1 cellular context compared by ENCODE assay signal in the genomic region with DNA sequence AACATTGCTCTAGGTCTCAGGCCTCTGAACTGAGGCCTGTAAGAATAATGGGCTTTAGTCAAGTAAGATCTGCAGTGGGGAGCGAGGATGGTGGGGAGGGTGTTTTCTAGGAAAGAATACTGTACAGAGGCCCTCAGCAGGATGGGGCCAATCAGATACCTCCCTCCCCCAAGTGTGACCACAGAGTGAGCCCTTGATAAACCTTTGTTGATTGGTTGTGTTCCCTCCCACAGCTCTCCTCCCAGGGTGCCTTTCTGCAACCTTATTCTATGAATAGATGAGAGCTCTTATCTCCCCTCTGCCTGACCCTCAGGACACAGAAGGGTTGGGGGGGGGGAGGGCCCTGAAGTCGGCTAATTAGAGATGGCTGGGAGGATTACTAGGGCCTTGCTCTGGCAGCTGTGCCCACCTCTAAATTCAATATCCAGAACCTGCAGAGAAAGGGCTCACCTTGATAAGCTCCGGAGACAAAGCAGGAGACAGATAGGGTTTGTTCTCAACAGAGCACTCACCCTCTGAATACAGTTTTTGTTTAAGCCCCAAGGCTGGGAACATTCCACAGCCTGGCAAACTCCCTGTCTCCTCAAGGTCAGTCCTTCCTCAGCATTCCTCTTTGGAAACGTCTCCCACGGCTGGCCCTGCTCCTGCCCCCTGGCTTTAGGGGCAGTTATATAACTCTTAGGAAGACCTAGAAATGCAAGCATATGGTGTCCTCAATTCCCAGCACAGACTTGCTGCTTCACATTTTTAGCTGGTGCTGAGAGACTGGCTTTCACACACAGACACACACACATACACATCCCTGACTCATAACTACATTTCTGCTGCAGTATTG.
TF ChIP-seq lines count a peak whose summit lies in the region.

No MANE protein-coding gene starts in this region.

TF ChIP-seq in K562, 482 proteins besides CTCF, POLR2A, EP300 and RAD21 (continued from another document and continues in another):
- TF ChIP-seq, protein P1, sequence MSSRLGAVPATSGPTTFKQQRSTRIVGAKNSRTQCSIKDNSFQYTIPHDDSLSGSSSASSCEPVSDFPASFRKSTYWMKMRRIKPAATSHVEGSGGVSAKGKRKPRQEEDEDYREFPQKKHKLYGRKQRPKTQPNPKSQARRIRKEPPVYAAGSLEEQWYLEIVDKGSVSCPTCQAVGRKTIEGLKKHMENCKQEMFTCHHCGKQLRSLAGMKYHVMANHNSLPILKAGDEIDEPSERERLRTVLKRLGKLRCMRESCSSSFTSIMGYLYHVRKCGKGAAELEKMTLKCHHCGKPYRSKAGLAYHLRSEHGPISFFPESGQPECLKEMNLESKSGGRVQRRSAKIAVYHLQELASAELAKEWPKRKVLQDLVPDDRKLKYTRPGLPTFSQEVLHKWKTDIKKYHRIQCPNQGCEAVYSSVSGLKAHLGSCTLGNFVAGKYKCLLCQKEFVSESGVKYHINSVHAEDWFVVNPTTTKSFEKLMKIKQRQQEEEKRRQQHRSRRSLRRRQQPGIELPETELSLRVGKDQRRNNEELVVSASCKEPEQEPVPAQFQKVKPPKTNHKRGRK (tag; IDR thresholded peaks at IDR 0.05): no peak
- TF ChIP-seq PHB (CRISPR knock-in tag; IDR thresholded peaks at IDR 0.05) (no peak), BRF1 (IDR thresholded peaks at IDR 0.05; ENCODE audit: borderline replicate concordance, extremely low read depth, insufficient read length) (no peak), CUX1 (CRISPR knock-in tag; IDR thresholded peaks at IDR 0.05) (no peak), HMG20B (CRISPR knock-in tag; IDR thresholded peaks at IDR 0.05) (no peak), MEF2A (IDR thresholded peaks at IDR 0.05; ENCODE audit: control insufficient read depth, low read depth, low read length) (peak; percentile 96), SNAPC5 (CRISPR knock-in tag; IDR thresholded peaks at IDR 0.05) (no peak), MCM2 (IDR thresholded peaks at IDR 0.05; ENCODE audit: low read depth) (no peak), SNIP1 (IDR thresholded peaks at IDR 0.05; ENCODE audit: low read depth) (no peak), ZBTB5 (IDR thresholded peaks at IDR 0.05) (peak; percentile 95), ZNF431 (CRISPR knock-in tag; IDR thresholded peaks at IDR 0.05) (no peak), DPF2 (IDR thresholded peaks at IDR 0.05) (peak; percentile 90), DEAF1 (CRISPR knock-in tag; IDR thresholded peaks at IDR 0.05) (no peak), NFIC (IDR thresholded peaks at IDR 0.05) (peak; percentile 71), HMG20A (CRISPR knock-in tag; conservative IDR thresholded peaks at IDR 0.05) (no peak), ATF7 (IDR thresholded peaks at IDR 0.05) (peak; percentile 88), MCM5 (IDR thresholded peaks at IDR 0.05; ENCODE audit: low read depth) (no peak), CC2D1A (IDR thresholded peaks at IDR 0.05) (peak; percentile 99), FOXJ2 (tag; IDR thresholded peaks at IDR 0.05) (no peak; the same call in none of the 2 replicates), NR1H2 (CRISPR knock-in tag; IDR thresholded peaks at IDR 0.05) (no peak), NCOA6 (IDR thresholded peaks at IDR 0.05) (no peak), ZNF740 (CRISPR knock-in tag; IDR thresholded peaks at IDR 0.05) (peak; percentile 73), ZNF740 (tag; IDR thresholded peaks at IDR 0.05) (peak in 1 of 2 experiments; percentile 96; a peak in 2 of 4 replicates), PTBP1 (IDR thresholded peaks at IDR 0.05; ENCODE audit: low read depth, low read length) (no peak), NCOA2 (IDR thresholded peaks at IDR 0.05; ENCODE audit: partially characterized antibody in 2 of 2) (no peak), KAT7 (CRISPR knock-in tag; IDR thresholded peaks at IDR 0.05; ENCODE audit: borderline replicate concordance) (0 out of 2 replicates have a peak, but pooled peaks have one; percentile 48), FIP1L1 (IDR thresholded peaks at IDR 0.05; ENCODE audit: low read depth, low read length, poor library complexity, severe bottlenecking) (no peak), THRB (CRISPR knock-in tag; conservative IDR thresholded peaks at IDR 0.05) (no peak), NR2C2 (CRISPR knock-in tag; IDR thresholded peaks at IDR 0.05) (no peak), NR2C2 (tag; IDR thresholded peaks at IDR 0.05) (peak; percentile 81), ZNF707 (CRISPR knock-in tag; conservative IDR thresholded peaks at IDR 0.05) (no peak)
- TF ChIP-seq, protein P2, sequence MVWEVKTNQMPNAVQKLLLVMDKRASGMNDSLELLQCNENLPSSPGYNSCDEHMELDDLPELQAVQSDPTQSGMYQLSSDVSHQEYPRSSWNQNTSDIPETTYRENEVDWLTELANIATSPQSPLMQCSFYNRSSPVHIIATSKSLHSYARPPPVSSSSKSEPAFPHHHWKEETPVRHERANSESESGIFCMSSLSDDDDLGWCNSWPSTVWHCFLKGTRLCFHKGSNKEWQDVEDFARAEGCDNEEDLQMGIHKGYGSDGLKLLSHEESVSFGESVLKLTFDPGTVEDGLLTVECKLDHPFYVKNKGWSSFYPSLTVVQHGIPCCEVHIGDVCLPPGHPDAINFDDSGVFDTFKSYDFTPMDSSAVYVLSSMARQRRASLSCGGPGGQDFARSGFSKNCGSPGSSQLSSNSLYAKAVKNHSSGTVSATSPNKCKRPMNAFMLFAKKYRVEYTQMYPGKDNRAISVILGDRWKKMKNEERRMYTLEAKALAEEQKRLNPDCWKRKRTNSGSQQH (CRISPR knock-in tag; IDR thresholded peaks at IDR 0.05): no peak
- TF ChIP-seq, protein P3, sequence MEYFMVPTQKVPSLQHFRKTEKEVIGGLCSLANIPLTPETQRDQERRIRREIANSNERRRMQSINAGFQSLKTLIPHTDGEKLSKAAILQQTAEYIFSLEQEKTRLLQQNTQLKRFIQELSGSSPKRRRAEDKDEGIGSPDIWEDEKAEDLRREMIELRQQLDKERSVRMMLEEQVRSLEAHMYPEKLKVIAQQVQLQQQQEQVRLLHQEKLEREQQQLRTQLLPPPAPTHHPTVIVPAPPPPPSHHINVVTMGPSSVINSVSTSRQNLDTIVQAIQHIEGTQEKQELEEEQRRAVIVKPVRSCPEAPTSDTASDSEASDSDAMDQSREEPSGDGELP (CRISPR knock-in tag; IDR thresholded peaks at IDR 0.05; ENCODE audit: borderline replicate concordance): peak; percentile 51; the same call in 1 of the 2 replicates
- TF ChIP-seq, protein P4, sequence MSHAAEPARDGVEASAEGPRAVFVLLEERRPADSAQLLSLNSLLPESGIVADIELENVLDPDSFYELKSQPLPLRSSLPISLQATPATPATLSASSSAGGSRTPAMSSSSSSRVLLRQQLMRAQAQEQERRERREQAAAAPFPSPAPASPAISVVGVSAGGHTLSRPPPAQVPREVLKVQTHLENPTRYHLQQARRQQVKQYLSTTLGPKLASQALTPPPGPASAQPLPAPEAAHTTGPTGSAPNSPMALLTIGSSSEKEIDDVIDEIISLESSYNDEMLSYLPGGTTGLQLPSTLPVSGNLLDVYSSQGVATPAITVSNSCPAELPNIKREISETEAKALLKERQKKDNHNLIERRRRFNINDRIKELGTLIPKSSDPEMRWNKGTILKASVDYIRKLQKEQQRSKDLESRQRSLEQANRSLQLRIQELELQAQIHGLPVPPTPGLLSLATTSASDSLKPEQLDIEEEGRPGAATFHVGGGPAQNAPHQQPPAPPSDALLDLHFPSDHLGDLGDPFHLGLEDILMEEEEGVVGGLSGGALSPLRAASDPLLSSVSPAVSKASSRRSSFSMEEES (CRISPR knock-in tag; IDR thresholded peaks at IDR 0.05): no peak
- TF ChIP-seq, protein P5, sequence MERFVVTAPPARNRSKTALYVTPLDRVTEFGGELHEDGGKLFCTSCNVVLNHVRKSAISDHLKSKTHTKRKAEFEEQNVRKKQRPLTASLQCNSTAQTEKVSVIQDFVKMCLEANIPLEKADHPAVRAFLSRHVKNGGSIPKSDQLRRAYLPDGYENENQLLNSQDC (CRISPR knock-in tag; IDR thresholded peaks at IDR 0.05): no peak
- TF ChIP-seq, protein P6, sequence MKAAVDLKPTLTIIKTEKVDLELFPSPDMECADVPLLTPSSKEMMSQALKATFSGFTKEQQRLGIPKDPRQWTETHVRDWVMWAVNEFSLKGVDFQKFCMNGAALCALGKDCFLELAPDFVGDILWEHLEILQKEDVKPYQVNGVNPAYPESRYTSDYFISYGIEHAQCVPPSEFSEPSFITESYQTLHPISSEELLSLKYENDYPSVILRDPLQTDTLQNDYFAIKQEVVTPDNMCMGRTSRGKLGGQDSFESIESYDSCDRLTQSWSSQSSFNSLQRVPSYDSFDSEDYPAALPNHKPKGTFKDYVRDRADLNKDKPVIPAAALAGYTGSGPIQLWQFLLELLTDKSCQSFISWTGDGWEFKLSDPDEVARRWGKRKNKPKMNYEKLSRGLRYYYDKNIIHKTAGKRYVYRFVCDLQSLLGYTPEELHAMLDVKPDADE (conservative IDR thresholded peaks at IDR 0.05; ENCODE audit: control insufficient read depth, low read depth, low read length): peak; percentile 48; the same call in 1 of the 2 replicates
